15 cellular contexts compared by ENCODE assay signal in the genomic region with DNA sequence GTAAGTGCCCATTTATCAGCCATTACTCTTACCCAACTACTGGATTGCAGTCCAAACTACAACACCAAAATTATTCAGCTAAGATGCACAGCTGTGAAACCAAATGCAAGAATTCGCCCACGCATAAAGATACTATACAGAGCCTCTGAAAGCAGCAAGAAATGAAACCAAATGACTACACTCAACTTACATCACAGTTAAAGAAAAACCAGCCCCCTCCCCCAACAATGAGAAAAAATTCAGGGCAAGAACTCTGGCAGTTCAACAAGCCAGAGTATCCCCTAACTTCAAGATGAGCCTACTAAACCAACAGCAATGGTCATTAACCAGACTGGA.
DNase-seq lines count a peak whose midpoint lies in the region; ATAC-seq and TF ChIP-seq lines count a peak whose summit lies in the region.
"Had no signal": no experiment of that assay in that cellular context is flagged by ENCODE, and none has a peak within 500 bp of the region (broad histone marks: within the 10 kb centered on the region; RNA-seq: fewer than 3 reads in every experiment).

No MANE protein-coding gene starts in this region.

- no peak for DNase-seq in stimulated activated CD4-positive, alpha-beta T cell treated with anti-CD3 and anti-CD28 coated beads, Interleukin-1b, Interleukin-23, amount 100 ng/mL, for 48 hours
- no peak for DNase-seq in NCI-H69 (lab: John Stamatoyannopoulos, UW)
- no peak for DNase-seq in activated CD4-positive, alpha-beta T cell treated with anti-CD3 and anti-CD28 coated beads, Interleukin-2, amount 50 U/mL, for 4 hours
- DNase-seq: activated CD4-positive, alpha-beta T cell treated with anti-CD3 and anti-CD28 coated beads, Interleukin-2, amount 10 ng/mL, durations not matched to agents 7 days and 5 days; activated effector memory CD4-positive, alpha-beta T cell treated with anti-CD3 and anti-CD28 coated beads, Interleukin-2, amount 50 U/mL, for 16 hours; effector CD8-positive, alpha-beta T cell; NCI-H1436; NCI-H510A; Peyer's patch; substantia nigra had no signal

- peak; percentile 76 for ATAC-seq in GM18520 (IDR thresholded peaks at IDR 0.05; ENCODE audit: unreplicated experiment)
- ATAC-seq in GM21390 (IDR thresholded peaks at IDR 0.05; ENCODE audit: unreplicated experiment): peak; percentile 89
- peak; percentile 65 for ATAC-seq in HG02970 (IDR thresholded peaks at IDR 0.05; ENCODE audit: low FRiP score, unreplicated experiment)
- peak; percentile 90 for ATAC-seq in HG03565 (IDR thresholded peaks at IDR 0.05; ENCODE audit: unreplicated experiment)
- ATAC-seq in SK-N-SH treated with all-trans-retinoic acid at 6 μM for 48 hours: no peak

TF ChIP-seq in SK-N-SH treated with all-trans-retinoic acid at 6 μM for 48 hours, 23 proteins besides CTCF, POLR2A, EP300 and RAD21:
- TF ChIP-seq, protein P1, sequence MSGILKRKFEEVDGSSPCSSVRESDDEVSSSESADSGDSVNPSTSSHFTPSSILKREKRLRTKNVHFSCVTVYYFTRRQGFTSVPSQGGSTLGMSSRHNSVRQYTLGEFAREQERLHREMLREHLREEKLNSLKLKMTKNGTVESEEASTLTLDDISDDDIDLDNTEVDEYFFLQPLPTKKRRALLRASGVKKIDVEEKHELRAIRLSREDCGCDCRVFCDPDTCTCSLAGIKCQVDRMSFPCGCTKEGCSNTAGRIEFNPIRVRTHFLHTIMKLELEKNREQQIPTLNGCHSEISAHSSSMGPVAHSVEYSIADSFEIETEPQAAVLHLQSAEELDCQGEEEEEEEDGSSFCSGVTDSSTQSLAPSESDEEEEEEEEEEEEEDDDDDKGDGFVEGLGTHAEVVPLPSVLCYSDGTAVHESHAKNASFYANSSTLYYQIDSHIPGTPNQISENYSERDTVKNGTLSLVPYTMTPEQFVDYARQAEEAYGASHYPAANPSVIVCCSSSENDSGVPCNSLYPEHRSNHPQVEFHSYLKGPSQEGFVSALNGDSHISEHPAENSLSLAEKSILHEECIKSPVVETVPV (CRISPR knock-in tag; IDR thresholded peaks at IDR 0.05): no peak
- TF ChIP-seq POU6F1 (CRISPR knock-in tag; IDR thresholded peaks at IDR 0.05; ENCODE audit: borderline replicate concordance, low read depth): no peak
- TF ChIP-seq TCF4 (CRISPR knock-in tag; IDR thresholded peaks at IDR 0.05; ENCODE audit: borderline replicate concordance): no peak
- no peak for TF ChIP-seq TOX (CRISPR knock-in tag; IDR thresholded peaks at IDR 0.05; ENCODE audit: borderline replicate concordance)
